ENCODE assay signal across 28 cellular contexts in genomic region chr13:95292622-95293021, GRCh38.
"Had no signal": no experiment of that assay in that cellular context is flagged by ENCODE, and none has a peak within 500 bp of the region (broad histone marks: within the 10 kb centered on the region; RNA-seq: fewer than 3 reads in every experiment).

No MANE protein-coding gene starts in this region.

- H3K4me3 ChIP-seq: ascending aorta, coronary artery, dorsolateral prefrontal cortex, gastrocnemius medialis, pancreas, tibial nerve had no signal

- H3K4me3 Mint-ChIP-seq: activated naive CD4-positive, alpha-beta T cell treated with anti-CD3 and anti-CD28 coated beads for 36 hours; activated naive CD8-positive, alpha-beta T cell treated with anti-CD3 and anti-CD28 coated beads, Interleukin-2, amount 10 ng/mL, durations not matched to agents 7 days and 5 days; activated T-helper 1 cell treated with anti-CD3 and anti-CD28 coated beads, Interleukin-12 subunit alpha, Interleukin-12 subunit beta, Interleukin-2, Interleukin-4 antibody, amounts not matched to agents 30 ng/mL and 10 ng/mL and 1 ng/mL, durations not matched to agents 14 hours and 24 hours and 36 hours; memory B cell; natural killer cell treated with Interleukin-12 subunit alpha and Interleukin-12 subunit beta and Interleukin-15 and Interleukin-18, amount 100 ng/mL, for 72 hours; T-helper 17 cell had no signal

- H3K27ac ChIP-seq: ascending aorta, coronary artery, gastrocnemius medialis, pancreas, tibial nerve, WERI-Rb-1 had no signal

- DNase-seq: activated CD4-positive, alpha-beta T cell treated with anti-CD3 and anti-CD28 coated beads for 48 hours; activated CD4-positive, alpha-beta T cell treated with anti-CD3 and anti-CD28 coated beads, Interleukin-2, amount 50 U/mL, for 48 hours; activated CD8-positive, alpha-beta memory T cell treated with anti-CD3 and anti-CD28 coated beads for 24 hours; activated effector memory CD4-positive, alpha-beta T cell treated with anti-CD3 and anti-CD28 coated beads, Interleukin-2, amount 50 U/mL, for 16 hours; activated naive CD4-positive, alpha-beta T cell treated with anti-CD3 and anti-CD28 coated beads for 36 hours; activated naive CD8-positive, alpha-beta T cell treated with anti-CD3 and anti-CD28 coated beads, Interleukin-2, amount 10 ng/mL, durations not matched to agents 7 days and 5 days; activated T-cell treated with anti-CD3 and anti-CD28 coated beads, Interleukin-2, amount 50 U/mL, for 1 hour; dorsolateral prefrontal cortex; effector memory CD4-positive, alpha-beta T cell; erythroblast; gastrocnemius medialis; hippocampal formation; left colon; pancreas; right cardiac atrium; stimulated activated CD4-positive, alpha-beta T cell treated with anti-CD3 and anti-CD28 coated beads, Interleukin-15, amount 100 ng/mL, for 24 hours; stimulated activated naive CD4-positive, alpha-beta T cell treated with Interleukin-2 at 50 U/mL for 16 hours; T-helper 17 cell; T1000; WERI-Rb-1 had no signal

- H3K27me3 ChIP-seq: ascending aorta, dorsolateral prefrontal cortex, gastrocnemius medialis, pancreas, tibial nerve had no signal

- H3K9me3 Mint-ChIP-seq: activated T-helper 1 cell treated with anti-CD3 and anti-CD28 coated beads, Interleukin-12 subunit alpha, Interleukin-12 subunit beta, Interleukin-2, Interleukin-4 antibody, amounts not matched to agents 30 ng/mL and 10 ng/mL and 1 ng/mL, durations not matched to agents 14 hours and 24 hours and 36 hours; memory B cell; natural killer cell treated with Interleukin-12 subunit alpha and Interleukin-12 subunit beta and Interleukin-15 and Interleukin-18, amount 100 ng/mL, for 72 hours had no signal

- H3K4me1 ChIP-seq: ascending aorta, tibial nerve had no signal

- H3K27me3 Mint-ChIP-seq: activated naive CD8-positive, alpha-beta T cell treated with anti-CD3 and anti-CD28 coated beads, Interleukin-2, amount 10 ng/mL, durations not matched to agents 7 days and 5 days; memory B cell; natural killer cell treated with Interleukin-12 subunit alpha and Interleukin-12 subunit beta and Interleukin-15 and Interleukin-18, amount 100 ng/mL, for 72 hours; T-helper 17 cell had no signal

- H3K36me3 ChIP-seq: ascending aorta, gastrocnemius medialis, pancreas, tibial nerve, WERI-Rb-1 had no signal

- ATAC-seq: activated CD4-positive, CD25-positive, alpha-beta regulatory T cell treated with anti-CD3 and anti-CD28 coated beads, Interleukin-2, amount 50 U/mL, for 24 hours; gastrocnemius medialis; left colon; natural killer cell treated with Interleukin-12 subunit alpha and Interleukin-12 subunit beta and Interleukin-15 and Interleukin-18, amount 100 ng/mL, for 72 hours; pancreas; right cardiac atrium; T-helper 17 cell had no signal

- H3K27ac Mint-ChIP-seq: activated naive CD4-positive, alpha-beta T cell treated with anti-CD3 and anti-CD28 coated beads for 36 hours; activated naive CD8-positive, alpha-beta T cell treated with anti-CD3 and anti-CD28 coated beads, Interleukin-2, amount 10 ng/mL, durations not matched to agents 7 days and 5 days; activated T-helper 1 cell treated with anti-CD3 and anti-CD28 coated beads, Interleukin-12 subunit alpha, Interleukin-12 subunit beta, Interleukin-2, Interleukin-4 antibody, amounts not matched to agents 30 ng/mL and 10 ng/mL and 1 ng/mL, durations not matched to agents 14 hours and 24 hours and 36 hours; memory B cell; natural killer cell treated with Interleukin-12 subunit alpha and Interleukin-12 subunit beta and Interleukin-15 and Interleukin-18, amount 100 ng/mL, for 72 hours; T-helper 17 cell had no signal

- H3K9me3 ChIP-seq: ascending aorta, gastrocnemius medialis, pancreas, tibial nerve had no signal

- H3K36me3 Mint-ChIP-seq: brain; natural killer cell treated with Interleukin-12 subunit alpha and Interleukin-12 subunit beta and Interleukin-15 and Interleukin-18, amount 100 ng/mL, for 72 hours had no signal
